1 cellular context compared by ENCODE assay signal in genomic region chr2:241088791-241089732, GRCh38.
TF ChIP-seq lines count a peak whose summit lies in the region.

No MANE protein-coding gene starts in this region.

TF ChIP-seq in WTC11, 78 proteins besides CTCF, POLR2A, EP300 and RAD21 (continued from another document):
- TF ChIP-seq ARID4B (CRISPR knock-in tag; IDR thresholded peaks at IDR 0.05; ENCODE audit: borderline replicate concordance): no peak
- no peak for TF ChIP-seq ATF2 (CRISPR knock-in tag; IDR thresholded peaks at IDR 0.05; ENCODE audit: borderline replicate concordance, low read depth)
- TF ChIP-seq PRRX2 (CRISPR knock-in tag; IDR thresholded peaks at IDR 0.05): no peak
- no peak for TF ChIP-seq ATF6 (CRISPR knock-in tag; IDR thresholded peaks at IDR 0.05)
- TF ChIP-seq RORB (CRISPR knock-in tag; IDR thresholded peaks at IDR 0.05): no peak
